ENCODE assay signal across 34 cellular contexts in the genomic region with DNA sequence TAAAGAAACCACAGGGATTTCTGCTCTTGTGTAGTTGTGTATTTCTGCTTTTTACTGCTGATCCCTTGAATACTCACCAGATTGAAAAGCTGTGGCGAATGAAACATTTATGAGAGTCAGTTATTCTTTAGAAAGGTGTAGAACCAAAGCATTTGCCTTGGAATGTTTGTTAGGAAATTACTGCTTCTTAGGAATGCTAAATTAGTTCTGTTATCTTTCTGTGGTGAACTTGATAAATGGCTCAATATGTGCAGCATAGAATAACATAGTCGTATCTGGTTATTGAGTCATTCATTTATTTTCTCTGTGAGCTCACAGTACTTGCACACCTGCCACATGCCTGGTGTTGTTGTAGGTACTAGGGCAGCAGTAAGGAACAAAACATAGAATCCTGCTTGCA. TPM values are rescaled to one million over a fixed set of nuclear protein-coding genes. Genes with fewer than 3 reads are reported as not detected.
DNase-seq lines count a peak whose midpoint lies in the region; ATAC-seq, FAIRE-seq and TF ChIP-seq lines count a peak whose summit lies in the region.
"Had no signal": no experiment of that assay in that cellular context is flagged by ENCODE, and none has a peak within 500 bp of the region (broad histone marks: within the 10 kb centered on the region; RNA-seq: fewer than 3 reads in every experiment).

No MANE protein-coding gene starts in this region.

- H3K27me3 ChIP-seq in mesenchymal stem cell (ENCODE audit: control insufficient read depth in 1 of 2, insufficient read depth in 1 of 2, low read length in 2 of 2), result no peaks in the 10 kb centered on the region
- H3K27me3 ChIP-seq: BLaER1 treated with 17β-estradiol and CSF1 and Interleukin-3, amounts not matched to agents 10 nM and 100 nM; esophagus muscularis mucosa; gastroesophageal sphincter; ovary; spleen; transverse colon had no signal

- TF ChIP-seq POLR2A in erythroblast (IDR thresholded peaks at IDR 0.05; ENCODE audit: low read length), result no peak

- H2BK12ac ChIP-seq in mesenchymal stem cell (ENCODE audit: low read length in 2 of 2), result no peak overlapping the region

- no peaks in the 10 kb centered on the region for H3K27me3 Mint-ChIP-seq in WTC11 (ENCODE audit: low read depth)

- H3K9me3 Mint-ChIP-seq in WTC11, result no peaks in the 10 kb centered on the region
- H3K9me3 Mint-ChIP-seq: nephron had no signal

- no peak overlapping the region for H4K8ac ChIP-seq in mesenchymal stem cell (ENCODE audit: low read length)

- H2BK5ac ChIP-seq in mesenchymal stem cell (ENCODE audit: low read depth, low read length, poor library complexity, severe bottlenecking), result no peak overlapping the region

- peak; percentile 35 for FAIRE-seq in D721Med (lab: Jason Lieb, UNC)
- FAIRE-seq: GM12892, islet of Langerhans had no signal

- no peaks in the 10 kb centered on the region for H3K79me1 ChIP-seq in mesenchymal stem cell (replicated peaks; ENCODE audit: low read length, poor library complexity, severe bottlenecking)

- H3K4me3 Mint-ChIP-seq in WTC11, result no peak overlapping the region
- H3K4me3 Mint-ChIP-seq: activated CD8-positive, alpha-beta T cell treated with anti-CD3 and anti-CD28 coated beads, Interleukin-2, amount 10 ng/mL, durations not matched to agents 7 days and 5 days; IgD-negative memory B cell; nephron had no signal

- H3K4me1 Mint-ChIP-seq in WTC11, result peaks cover 11% of the 10 kb centered on the region
- H3K4me1 Mint-ChIP-seq: IgD-negative memory B cell, nephron had no signal

- H3K4me3 ChIP-seq in epithelial cell of esophagus (ENCODE audit: low read length) (no peak overlapping the region), mesenchymal stem cell (ENCODE audit: insufficient read depth in 1 of 2, low read depth in 1 of 2, low read length in 2 of 2) (no peak overlapping the region)
- H3K4me3 ChIP-seq: BLaER1 treated with 17β-estradiol and CSF1 and Interleukin-3, amounts not matched to agents 10 nM and 100 nM; esophagus muscularis mucosa; gastroesophageal sphincter; ovary; spleen; transverse colon had no signal

- H3K4me1 ChIP-seq in mesenchymal stem cell (ENCODE audit: control insufficient read depth, insufficient read depth, low read depth, low read length), result no peaks in the 10 kb centered on the region
- H3K4me1 ChIP-seq: BLaER1 treated with 17β-estradiol and CSF1 and Interleukin-3, amounts not matched to agents 10 nM and 100 nM; gastroesophageal sphincter; spleen had no signal

- no peaks in the 10 kb centered on the region for H3K36me3 ChIP-seq in mesenchymal stem cell (ENCODE audit: control insufficient read depth in 1 of 2, insufficient read depth in 2 of 2, low read depth in 1 of 2, low read length in 2 of 2)
- H3K36me3 ChIP-seq: BLaER1 treated with 17β-estradiol and CSF1 and Interleukin-3, amounts not matched to agents 10 nM and 100 nM; ovary; spleen; transverse colon had no signal

- no peak overlapping the region for H2BK120ac ChIP-seq in mesenchymal stem cell (ENCODE audit: low read depth, low read length)

- peaks cover 3% of the 10 kb centered on the region; the same call in 1 of the 2 replicates for H3K36me3 Mint-ChIP-seq in WTC11
- H3K36me3 Mint-ChIP-seq: IgD-negative memory B cell had no signal

- POLR2A ChIA-PET in WTC11 (lab: Charles Lee), result interaction anchor here (0.6 kb wide), 1 partner anchor 121 kb away, joined by 3 read pairs; no protein-coding TSS in a partner anchor

- H3K23ac ChIP-seq in mesenchymal stem cell (ENCODE audit: low read length in 2 of 2), result no peak overlapping the region

- DNase-seq in D721Med (ENCODE audit: insufficient read length, low spot score), result no peak
- no peak for DNase-seq in WTC11 (ENCODE audit: low spot score)
- peak; percentile 14 for DNase-seq in epithelial cell of esophagus (ENCODE audit: low read depth)
- peak; percentile 16 for DNase-seq in mesenchymal stem cell
- DNase-seq in caudate nucleus (lab: John Stamatoyannopoulos, UW), result no peak
- DNase-seq in erythroblast (lab: John Stamatoyannopoulos, UW), result no peak
- DNase-seq: activated CD8-positive, alpha-beta T cell treated with anti-CD3 and anti-CD28 coated beads, Interleukin-2, amount 10 ng/mL, durations not matched to agents 7 days and 5 days; anterior cingulate cortex; Calu3; cerebellar nuclear complex; EL; NCI-H1105; NCI-H187 treated with DMSO at 0.1 percent for 48 hours; NCI-H2171 treated with DMSO at 0.1 percent for 48 hours; NCI-H524; ovary; spleen; transverse colon had no signal

- H2BK15ac ChIP-seq in mesenchymal stem cell (ENCODE audit: low read depth, poor library complexity, severe bottlenecking), result no peak overlapping the region

- H3K18ac ChIP-seq in mesenchymal stem cell (ENCODE audit: low read depth in 1 of 2, low read length in 2 of 2), result no peak overlapping the region

- H3K27ac Mint-ChIP-seq in WTC11, result peak overlapping the region; percentile 15; the same call in 1 of the 2 replicates
- H3K27ac Mint-ChIP-seq: activated CD8-positive, alpha-beta T cell treated with anti-CD3 and anti-CD28 coated beads, Interleukin-2, amount 10 ng/mL, durations not matched to agents 7 days and 5 days; activated naive CD4-positive, alpha-beta T cell treated with anti-CD3 and anti-CD28 coated beads, Interleukin-2, amount 50 U/mL, for 72 hours; IgD-negative memory B cell; nephron had no signal

- TF ChIP-seq CTCF in D721Med (IDR thresholded peaks at IDR 0.05; ENCODE audit: insufficient read depth, missing control alignments) (no peak), WTC11 (IDR thresholded peaks at IDR 0.05) (no peak), epithelial cell of esophagus (IDR thresholded peaks at IDR 0.05; ENCODE audit: insufficient read depth, low read depth, low read length, missing control alignments) (no peak)

- H3K27ac ChIP-seq in mesenchymal stem cell (ENCODE audit: low read length, poor library complexity, severe bottlenecking), result no peak overlapping the region
- no peak overlapping the region for H3K27ac ChIP-seq in caudate nucleus (ENCODE audit: low read depth, low read length)
- H3K27ac ChIP-seq: BLaER1 treated with 17β-estradiol and CSF1 and Interleukin-3, amounts not matched to agents 10 nM and 100 nM; esophagus muscularis mucosa; gastroesophageal sphincter; ovary; spleen; transverse colon had no signal

- H3K9ac ChIP-seq in mesenchymal stem cell (ENCODE audit: low read length), result no peak overlapping the region
- H3K9ac ChIP-seq: BLaER1 treated with 17β-estradiol and CSF1 and Interleukin-3, amounts not matched to agents 10 nM and 100 nM had no signal

- no peak for ATAC-seq in WTC11
- ATAC-seq in GM18868 (IDR thresholded peaks at IDR 0.05; ENCODE audit: unreplicated experiment), result no peak
- ATAC-seq in HG03097 (IDR thresholded peaks at IDR 0.05; ENCODE audit: low FRiP score, unreplicated experiment), result no peak
- ATAC-seq: activated CD8-positive, alpha-beta T cell treated with anti-CD3 and anti-CD28 coated beads, Interleukin-2, amount 10 ng/mL, durations not matched to agents 7 days and 5 days; activated naive CD4-positive, alpha-beta T cell treated with anti-CD3 and anti-CD28 coated beads, Interleukin-2, amount 50 U/mL, for 72 hours; gastroesophageal sphincter; SK-N-SH treated with all-trans-retinoic acid at 6 μM for 48 hours had no signal

- H2AFZ ChIP-seq in mesenchymal stem cell (ENCODE audit: low read depth, low read length), result no peak overlapping the region

- no peak overlapping the region for H2AK5ac ChIP-seq in mesenchymal stem cell (ENCODE audit: low read length, severe bottlenecking)

- WGBS in mesenchymal stem cell, result 60% methylated on average over 2 of the region's 2 CpGs

- H4K91ac ChIP-seq in mesenchymal stem cell (ENCODE audit: low read length), result no peak overlapping the region

- CTCF ChIA-PET in WTC11 (lab: Charles Lee), result no interaction called here

- H3K14ac ChIP-seq in mesenchymal stem cell (ENCODE audit: low read length in 2 of 2), result no peak overlapping the region

- H3K4ac ChIP-seq in mesenchymal stem cell (ENCODE audit: low read depth in 1 of 2, low read length in 2 of 2), result no peak overlapping the region

- no peak overlapping the region for H3K4me2 ChIP-seq in mesenchymal stem cell (ENCODE audit: low read length, poor library complexity, severe bottlenecking)
- H3K4me2 ChIP-seq: BLaER1 treated with 17β-estradiol and CSF1 and Interleukin-3, amounts not matched to agents 10 nM and 100 nM had no signal

- no peaks in the 10 kb centered on the region for H3K9me3 ChIP-seq in mesenchymal stem cell (ENCODE audit: control insufficient read depth, low read length)
- H3K9me3 ChIP-seq: BLaER1 treated with 17β-estradiol and CSF1 and Interleukin-3, amounts not matched to agents 10 nM and 100 nM; esophagus muscularis mucosa; gastroesophageal sphincter; ovary; spleen; transverse colon had no signal

TF ChIP-seq in WTC11, 78 proteins besides CTCF, POLR2A, EP300 and RAD21 (continues in another document):
- no peak for TF ChIP-seq ZNF263 (CRISPR knock-in tag; IDR thresholded peaks at IDR 0.05; ENCODE audit: low read depth)
- no peak for TF ChIP-seq ZNF671 (CRISPR knock-in tag; IDR thresholded peaks at IDR 0.05)
- TF ChIP-seq SOX15 (CRISPR knock-in tag; IDR thresholded peaks at IDR 0.05), result no peak
- TF ChIP-seq NFYB (CRISPR knock-in tag; conservative IDR thresholded peaks at IDR 0.05; ENCODE audit: low read depth), result no peak
- no peak for TF ChIP-seq ZNF232 (CRISPR knock-in tag; IDR thresholded peaks at IDR 0.05)
- TF ChIP-seq SMAD4 (CRISPR knock-in tag; IDR thresholded peaks at IDR 0.05), result no peak
- no peak for TF ChIP-seq MXD4 (CRISPR knock-in tag; IDR thresholded peaks at IDR 0.05; ENCODE audit: borderline replicate concordance)
- TF ChIP-seq, protein P1, sequence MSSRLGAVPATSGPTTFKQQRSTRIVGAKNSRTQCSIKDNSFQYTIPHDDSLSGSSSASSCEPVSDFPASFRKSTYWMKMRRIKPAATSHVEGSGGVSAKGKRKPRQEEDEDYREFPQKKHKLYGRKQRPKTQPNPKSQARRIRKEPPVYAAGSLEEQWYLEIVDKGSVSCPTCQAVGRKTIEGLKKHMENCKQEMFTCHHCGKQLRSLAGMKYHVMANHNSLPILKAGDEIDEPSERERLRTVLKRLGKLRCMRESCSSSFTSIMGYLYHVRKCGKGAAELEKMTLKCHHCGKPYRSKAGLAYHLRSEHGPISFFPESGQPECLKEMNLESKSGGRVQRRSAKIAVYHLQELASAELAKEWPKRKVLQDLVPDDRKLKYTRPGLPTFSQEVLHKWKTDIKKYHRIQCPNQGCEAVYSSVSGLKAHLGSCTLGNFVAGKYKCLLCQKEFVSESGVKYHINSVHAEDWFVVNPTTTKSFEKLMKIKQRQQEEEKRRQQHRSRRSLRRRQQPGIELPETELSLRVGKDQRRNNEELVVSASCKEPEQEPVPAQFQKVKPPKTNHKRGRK (CRISPR knock-in tag; IDR thresholded peaks at IDR 0.05; ENCODE audit: borderline replicate concordance), result no peak
- no peak for TF ChIP-seq CREB1 (CRISPR knock-in tag; IDR thresholded peaks at IDR 0.05)

RNA-seq across cellular contexts. Expression of gene FAM237A, which starts 57.0 kb away (rescaled TPM):
- total RNA-seq in WTC11 (2021), result not detected in 3 replicates
- 0.44 TPM for polyA plus RNA-seq in mesenchymal stem cell (2013, experiment 1 of 2)
- 1.3 TPM for polyA plus RNA-seq in mesenchymal stem cell (2013, experiment 2 of 2)
- total RNA-seq: activated CD8-positive, alpha-beta T cell treated with anti-CD3 and anti-CD28 coated beads, Interleukin-2, amount 10 ng/mL, durations not matched to agents 7 days and 5 days; activated naive CD4-positive, alpha-beta T cell treated with anti-CD3 and anti-CD28 coated beads, Interleukin-2, amount 50 U/mL, for 72 hours; Calu3; esophagus muscularis mucosa; gastroesophageal sphincter; H4; lower leg skin; mononuclear cell; ovary; spleen; T-helper 2 cell treated with Interferon-gamma antibody and Interleukin-4, amounts not matched to agents 100 ng/mL and 5 ng/mL, for 36 hours; transverse colon had no signal
- polyA plus RNA-seq: IgD-negative memory B cell, ovary, right cardiac atrium, spleen had no signal

Comparison
In these comparisons a context has a peak if more than half of its experiments do, and no peak if none do; other contexts are left out.
1. DNase-seq: peak in epithelial cell of esophagus (single experiment) and mesenchymal stem cell (single experiment); none in D721Med (single experiment), WTC11 (single experiment), caudate nucleus (0 of 61) and erythroblast (0 of 2).